ENCODE assay signal across 18 cellular contexts in the genomic region with DNA sequence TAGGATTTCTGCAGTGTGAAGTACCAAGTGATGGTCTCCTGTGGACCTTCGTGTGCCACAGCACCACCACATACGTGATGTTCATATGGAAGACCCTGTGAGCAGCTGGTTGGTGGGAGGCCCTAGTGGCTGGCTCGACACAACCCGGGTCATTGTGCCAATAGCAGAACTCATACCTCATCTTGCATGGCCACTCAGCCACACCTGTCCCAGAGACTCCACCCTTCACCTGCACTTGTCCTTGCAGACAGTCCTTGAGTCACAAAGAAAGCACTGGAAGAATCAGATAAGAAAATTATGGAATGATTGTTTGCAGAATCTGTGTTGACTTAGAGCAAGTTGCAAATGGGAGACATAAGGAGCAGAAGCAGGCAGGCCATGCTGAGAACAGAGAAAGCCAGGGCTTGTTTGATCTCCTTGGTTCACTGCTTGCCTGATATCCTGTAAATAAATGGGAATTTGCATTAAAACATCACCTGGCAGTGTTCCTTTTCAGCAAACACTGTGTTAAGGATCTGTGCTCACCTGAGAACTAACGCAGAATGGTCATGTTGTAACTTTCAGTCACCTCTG.
DNase-seq lines count a peak whose midpoint lies in the region; TF ChIP-seq lines count a peak whose summit lies in the region.
"Had no signal": no experiment of that assay in that cellular context is flagged by ENCODE, and none has a peak within 500 bp of the region (broad histone marks: within the 10 kb centered on the region; RNA-seq: fewer than 3 reads in every experiment).

No MANE protein-coding gene starts in this region.

- H3K9me3 ChIP-seq in colonic mucosa (no peaks in the 10 kb centered on the region), transverse colon (no peaks in the 10 kb centered on the region), vagina (no peaks in the 10 kb centered on the region)

- peak overlapping the region; percentile 39 for H3K27ac ChIP-seq in colonic mucosa
- peak overlapping the region; percentile 60 to 76 (median 68) for H3K27ac ChIP-seq in transverse colon
- H3K27ac ChIP-seq in vagina, result no peak overlapping the region
- H3K27ac ChIP-seq: A549, RWPE1 had no signal

- H3K4me1 ChIP-seq in colonic mucosa (peaks cover 6% of the 10 kb centered on the region), transverse colon (peaks cover 15 to 52% (median 25%) of the 10 kb centered on the region in 4 donors), vagina (peaks cover 12% of the 10 kb centered on the region)

- in situ Hi-C loops in transverse colon (cut with MboI; ENCODE audit: low pct_ligation_motif_present in 1 of 4, low pct_unique_long_range_greater_than_20kb in 1 of 4, low sequenced_read_pairs in 3 of 4), result no loop called here

- TF ChIP-seq CTCF in colonic mucosa (IDR thresholded peaks at IDR 0.05) (no peak), transverse colon (IDR thresholded peaks at IDR 0.05) (peak in 1 of 5 experiments; percentile 37), vagina (IDR thresholded peaks at IDR 0.05) (no peak)

- H3K9ac ChIP-seq in colonic mucosa (ENCODE audit: low read depth in 2 of 2, low read length in 2 of 2), result peak overlapping the region in 1 of 2 donors; percentile 64

- intact Hi-C loops in colonic mucosa (cut with DNase I) (no loop called here), transverse colon (cut with DNase I; ENCODE audit: low total_unique reads) (no loop called here), vagina (cut with DNase I) (no loop called here)

- peak; percentile 32 for DNase-seq in NCI-H510A treated with DMSO at 0.1 percent for 48 hours (lab: John Stamatoyannopoulos, UW)
- DNase-seq in NCI-H510A (lab: John Stamatoyannopoulos, UW), result no peak
- DNase-seq in NCI-H345 treated with DMSO at 0.1 percent for 48 hours (lab: John Stamatoyannopoulos, UW; ENCODE audit: unreplicated experiment), result peak; percentile 38
- peak; percentile 77 for DNase-seq in colonic mucosa
- peak; percentile 67 for DNase-seq in transverse colon
- no peak for DNase-seq in mesenteric fat pad (ENCODE audit: low spot score)
- DNase-seq in UCSD-AML1 (lab: John Stamatoyannopoulos, UW; ENCODE audit: unreplicated experiment), result no peak
- DNase-seq in vagina (ENCODE audit: extremely low spot score in 2 of 2), result no peak
- DNase-seq: C1 segment of cervical spinal cord, EL, H7, MM.1S, NCI-H1092 treated with DMSO at 0.1 percent for 48 hours, NCI-H1694 treated with DMSO at 0.1 percent for 48 hours, NCI-H2171, OCI-M1 had no signal

- no peak overlapping the region for H3K4me3 ChIP-seq in colonic mucosa
- H3K4me3 ChIP-seq in transverse colon, result no peak overlapping the region
- H3K4me3 ChIP-seq in vagina, result no peak overlapping the region
- H3K4me3 ChIP-seq: A549 had no signal

- H3K36me3 ChIP-seq in colonic mucosa (no peaks in the 10 kb centered on the region), transverse colon (no peaks in the 10 kb centered on the region), vagina (no peaks in the 10 kb centered on the region)

- H3K27me3 ChIP-seq in colonic mucosa, result no peaks in the 10 kb centered on the region
- H3K27me3 ChIP-seq in transverse colon, result no peaks in the 10 kb centered on the region
- H3K27me3 ChIP-seq in vagina, result no peaks in the 10 kb centered on the region

- WGBS in transverse colon (ENCODE audit: low coverage in 1 of 2), 2 donors, result 43 to 64% methylated on average over 1 to 5 of the region's 5 CpGs

- no peak for TF ChIP-seq EP300 in transverse colon (IDR thresholded peaks at IDR 0.05; ENCODE audit: low read depth)

- no peak for TF ChIP-seq POLR2A in transverse colon (IDR thresholded peaks at IDR 0.05)
- no peak for TF ChIP-seq POLR2A in vagina (IDR thresholded peaks at IDR 0.05)

Comparison
In these comparisons a context has a peak if more than half of its experiments do, and no peak if none do; other contexts are left out.
1. DNase-seq: peak in NCI-H510A treated with DMSO at 0.1 percent for 48 hours (single experiment), NCI-H345 treated with DMSO at 0.1 percent for 48 hours (single experiment), colonic mucosa (single experiment) and transverse colon (single experiment); none in NCI-H510A (single experiment), mesenteric fat pad (single experiment), UCSD-AML1 (single experiment) and vagina (0 of 2).